ENCODE assay signal across 21 cellular contexts in genomic region chr19:16190198-16190597, GRCh38. TPM values are rescaled to one million over a fixed set of nuclear protein-coding genes. Genes with fewer than 3 reads are reported as not detected.
DNase-seq lines count a peak whose midpoint lies in the region; ATAC-seq and TF ChIP-seq lines count a peak whose summit lies in the region.
"Had no signal": no experiment of that assay in that cellular context is flagged by ENCODE, and none has a peak within 500 bp of the region (broad histone marks: within the 10 kb centered on the region; RNA-seq: fewer than 3 reads in every experiment).

No MANE protein-coding gene starts in this region.

- peaks cover 16% of the 10 kb centered on the region for H3K36me3 ChIP-seq in Caco-2 (ENCODE audit: control insufficient read depth, insufficient read depth, low read length)
- peaks cover 4 to 70% of the 10 kb centered on the region in 2 donors for H3K36me3 ChIP-seq in psoas muscle (ENCODE audit: insufficient read depth in 1 of 2, low read depth in 1 of 2)

- BruUV-seq in Caco-2 (replicated peaks; lab: Mats Ljungman, UMichigan), result no TSS peak

- CTCF ChIA-PET in Caco-2 (lab: Charles Lee), result interaction anchor here (0.6 to 1.2 kb wide), 2 partner anchors 22 to 165 kb away, joined by 3 to 4 read pairs; no protein-coding TSS in a partner anchor

- no peak overlapping the region for H3K4me3 ChIP-seq in Caco-2 (ENCODE audit: low read depth, low read length)
- H3K4me3 ChIP-seq in psoas muscle, result no peak overlapping the region
- H3K4me3 ChIP-seq: SK-N-MC had no signal

- TF ChIP-seq CTCF in Caco-2 (IDR thresholded peaks at IDR 0.05; ENCODE audit: insufficient read depth in 1 of 2, low read depth in 1 of 2, low read length in 1 of 2, severe bottlenecking in 1 of 2, unreplicated experiment in 1 of 2) (no peak), endothelial cell (IDR thresholded peaks at IDR 0.05; ENCODE audit: unreplicated experiment) (no peak), psoas muscle (IDR thresholded peaks at IDR 0.05) (no peak)

- DNase-seq in activated naive CD4-positive, alpha-beta T cell treated with anti-CD3 and anti-CD28 coated beads, Interleukin-2, amount 50 U/mL, for 72 hours (ENCODE audit: low spot score in 2 of 2), result no peak
- DNase-seq in Caco-2 (no peak), endothelial cell (ENCODE audit: low spot score) (no peak), psoas muscle (no peak)
- no peak for DNase-seq in NK-92 treated with Interleukin-12 subunit alpha and Interleukin-12 subunit beta, amount 100 ng/mL, for 24 hours (lab: John Stamatoyannopoulos, UW)
- DNase-seq: DMS53, GDM1, KBM-7, MM.1S, NCI-H1092, NCI-H1436, NCI-H187 treated with DMSO at 0.1 percent for 48 hours, NCI-H2107, NCI-H446 treated with DMSO at 0.1 percent for 48 hours, NCI-H526 treated with DMSO at 0.1 percent for 48 hours, SHP77 treated with DMSO at 0.1 percent for 48 hours had no signal

- peaks cover 30% of the 10 kb centered on the region for H3K4me1 Mint-ChIP-seq in activated naive CD4-positive, alpha-beta T cell treated with anti-CD3 and anti-CD28 coated beads, Interleukin-2, amount 50 U/mL, for 24 hours
- H3K4me1 Mint-ChIP-seq in Caco-2 (ENCODE audit: low read depth, unreplicated experiment) (peaks cover 22% of the 10 kb centered on the region), endothelial cell (ENCODE audit: unreplicated experiment) (peaks cover 4% of the 10 kb centered on the region)

- peaks cover 22% of the 10 kb centered on the region for H3K4me1 ChIP-seq in Caco-2
- H3K4me1 ChIP-seq in psoas muscle, result peaks cover 10% of the 10 kb centered on the region

- no peaks in the 10 kb centered on the region for H3K27me3 Mint-ChIP-seq in activated naive CD4-positive, alpha-beta T cell treated with anti-CD3 and anti-CD28 coated beads, Interleukin-2, amount 50 U/mL, for 24 hours
- H3K27me3 Mint-ChIP-seq in Caco-2 (ENCODE audit: insufficient read depth, unreplicated experiment) (no peaks in the 10 kb centered on the region), endothelial cell (ENCODE audit: unreplicated experiment) (peaks cover 15% of the 10 kb centered on the region)

- no peaks in the 10 kb centered on the region for H3K9me3 Mint-ChIP-seq in activated naive CD4-positive, alpha-beta T cell treated with anti-CD3 and anti-CD28 coated beads, Interleukin-2, amount 50 U/mL, for 24 hours
- no peaks in the 10 kb centered on the region for H3K9me3 Mint-ChIP-seq in activated naive CD4-positive, alpha-beta T cell treated with anti-CD3 and anti-CD28 coated beads, Interleukin-2, amount 50 U/mL, for 72 hours
- H3K9me3 Mint-ChIP-seq in Caco-2 (ENCODE audit: unreplicated experiment) (no peaks in the 10 kb centered on the region), endothelial cell (ENCODE audit: unreplicated experiment) (no peaks in the 10 kb centered on the region)

- peak overlapping the region; percentile 65 for H3K27ac Mint-ChIP-seq in activated naive CD4-positive, alpha-beta T cell treated with anti-CD3 and anti-CD28 coated beads, Interleukin-2, amount 50 U/mL, for 24 hours
- no peak overlapping the region for H3K27ac Mint-ChIP-seq in activated naive CD4-positive, alpha-beta T cell treated with anti-CD3 and anti-CD28 coated beads, Interleukin-2, amount 50 U/mL, for 72 hours
- H3K27ac Mint-ChIP-seq in Caco-2 (ENCODE audit: unreplicated experiment) (peak overlapping the region; percentile 96), endothelial cell (ENCODE audit: unreplicated experiment) (no peak overlapping the region)

- peaks cover 13% of the 10 kb centered on the region for H3K36me3 Mint-ChIP-seq in activated naive CD4-positive, alpha-beta T cell treated with anti-CD3 and anti-CD28 coated beads, Interleukin-2, amount 50 U/mL, for 24 hours
- H3K36me3 Mint-ChIP-seq in activated naive CD4-positive, alpha-beta T cell treated with anti-CD3 and anti-CD28 coated beads, Interleukin-2, amount 50 U/mL, for 72 hours, result peaks cover 4 to 10% of the 10 kb centered on the region in 2 donors
- H3K36me3 Mint-ChIP-seq in Caco-2 (ENCODE audit: insufficient read depth, unreplicated experiment), result peaks cover 73% of the 10 kb centered on the region
- H3K36me3 Mint-ChIP-seq in endothelial cell (ENCODE audit: low read depth, unreplicated experiment), result peaks cover 39% of the 10 kb centered on the region

- POLR2A ChIA-PET in Caco-2 (lab: Charles Lee), result no interaction called here

- H3K4me3 Mint-ChIP-seq in activated naive CD4-positive, alpha-beta T cell treated with anti-CD3 and anti-CD28 coated beads, Interleukin-2, amount 50 U/mL, for 24 hours, result no peak overlapping the region
- no peak overlapping the region for H3K4me3 Mint-ChIP-seq in Caco-2 (ENCODE audit: unreplicated experiment)
- H3K4me3 Mint-ChIP-seq in endothelial cell (ENCODE audit: unreplicated experiment), result peak overlapping the region; percentile 37

- H3K27me3 ChIP-seq in Caco-2 (replicated peaks; ENCODE audit: control insufficient read depth, insufficient read depth, low read length) (no peaks in the 10 kb centered on the region), psoas muscle (ENCODE audit: insufficient read depth in 3 of 3, low read length in 2 of 3) (no peaks in the 10 kb centered on the region)

- H3K9me3 ChIP-seq in Caco-2 (no peaks in the 10 kb centered on the region), psoas muscle (no peaks in the 10 kb centered on the region)

- no peak for ATAC-seq in activated naive CD4-positive, alpha-beta T cell treated with anti-CD3 and anti-CD28 coated beads, Interleukin-2, amount 50 U/mL, for 72 hours
- peak in 3 of 4 donors; percentile 35 to 53 (median 51) for ATAC-seq in psoas muscle
- no peak for ATAC-seq in HG03097 (IDR thresholded peaks at IDR 0.05; ENCODE audit: low FRiP score, unreplicated experiment)

- H3K27ac ChIP-seq in psoas muscle, result peak overlapping the region; percentile 10
- H3K27ac ChIP-seq: C4-2B, SK-N-MC had no signal

- intact Hi-C loops in Caco-2 (cut with micrococcal nuclease; ENCODE audit: unreplicated experiment) (no loop called here), psoas muscle (cut with DNase I) (no loop called here)

- WGBS in psoas muscle, 3 donors, result 32 to 44% (median 35%) methylated on average over 6 of the region's 6 CpGs

RNA-seq across cellular contexts. Expression of gene FAM32A, which starts 5.0 kb away (rescaled TPM):
- 10 to 100 TPM; 49.9 to 53.2 TPM for total RNA-seq in activated naive CD4-positive, alpha-beta T cell treated with anti-CD3 and anti-CD28 coated beads, Interleukin-2, amount 50 U/mL, for 72 hours
- total RNA-seq in Caco-2 (2022) (113 and 126 TPM in 2 replicates), endothelial cell (ENCODE audit: unreplicated experiment) (90.1 TPM), psoas muscle (10 to 100 TPM; 26.3 to 44.2 (median 30.8) TPM)
- 100 to 1,000 TPM in 1 of 3 donors, 10 to 100 TPM in 2; 49.3 to 133 (median 75.7) TPM for polyA plus RNA-seq in psoas muscle

RNA-seq across cellular contexts. Expression of gene AP1M1, which starts 7.5 kb away (rescaled TPM):
- 100 to 1,000 TPM; 105 to 139 TPM for total RNA-seq in activated naive CD4-positive, alpha-beta T cell treated with anti-CD3 and anti-CD28 coated beads, Interleukin-2, amount 50 U/mL, for 72 hours
- total RNA-seq in Caco-2 (2022) (98.0 and 105 TPM in 2 replicates), endothelial cell (ENCODE audit: unreplicated experiment) (76.0 TPM), psoas muscle (10 to 100 TPM; 40.5 to 51.5 (median 45.2) TPM)
- polyA plus RNA-seq in psoas muscle, result 100 to 1,000 TPM in 1 of 3 donors, 10 to 100 TPM in 2; 51.0 to 102 (median 57.7) TPM

RNA-seq across cellular contexts. Expression of gene CIB3, which starts 16.9 kb away (rescaled TPM):
- total RNA-seq in activated naive CD4-positive, alpha-beta T cell treated with anti-CD3 and anti-CD28 coated beads, Interleukin-2, amount 50 U/mL, for 72 hours, result 1 to 10 TPM in 1 of 2 donors, not detected in 1; 1.0 TPM
- total RNA-seq in Caco-2 (2022) (not detected in 2 replicates), endothelial cell (ENCODE audit: unreplicated experiment) (not detected), psoas muscle (not detected)
- not detected for polyA plus RNA-seq in psoas muscle
- total RNA-seq: H4 had no signal

RNA-seq across cellular contexts. Expression of gene HSH2D, which starts 46.7 kb away (rescaled TPM):
- total RNA-seq in activated naive CD4-positive, alpha-beta T cell treated with anti-CD3 and anti-CD28 coated beads, Interleukin-2, amount 50 U/mL, for 72 hours, result 10 to 100 TPM; 23.9 to 49.8 TPM
- total RNA-seq in Caco-2 (2022), result 0.23 and 0.35 TPM in 2 replicates
- total RNA-seq in endothelial cell (ENCODE audit: unreplicated experiment), result not detected
- under 1 TPM in 3 of 4 donors, not detected in 1; 0.12 to 0.30 (median 0.17) TPM for total RNA-seq in psoas muscle
- under 1 TPM in 2 of 3 donors, not detected in 1; 0.10 to 0.12 TPM for polyA plus RNA-seq in psoas muscle
- total RNA-seq: H4 had no signal

Comparison
In these comparisons a context has a peak if more than half of its experiments do, and no peak if none do; other contexts are left out.
1. H3K27ac Mint-ChIP-seq: peak in activated naive CD4-positive, alpha-beta T cell treated with anti-CD3 and anti-CD28 coated beads, Interleukin-2, amount 50 U/mL, for 24 hours (single experiment) and Caco-2 (single experiment); none in activated naive CD4-positive, alpha-beta T cell treated with anti-CD3 and anti-CD28 coated beads, Interleukin-2, amount 50 U/mL, for 72 hours (0 of 2) and endothelial cell (single experiment).
2. ATAC-seq: peak in psoas muscle (3 of 4); none in activated naive CD4-positive, alpha-beta T cell treated with anti-CD3 and anti-CD28 coated beads, Interleukin-2, amount 50 U/mL, for 72 hours (0 of 2) and HG03097 (single experiment).